In genomic region chr20:50959543-50960126, GRCh38 we compare ENCODE assay signal across 9 cellular contexts.
DNase-seq lines count a peak whose midpoint lies in the region; ATAC-seq and TF ChIP-seq lines count a peak whose summit lies in the region.
"Had no signal": no experiment of that assay in that cellular context is flagged by ENCODE, and none has a peak within 500 bp of the region (broad histone marks: within the 10 kb centered on the region; RNA-seq: fewer than 3 reads in every experiment).

No MANE protein-coding gene starts in this region.

- H3K27ac ChIP-seq in mucosa of rectum (ENCODE audit: low read depth in 2 of 2, low read length in 2 of 2), result no peak overlapping the region

- H3K4me1 Mint-ChIP-seq in stimulated activated naive CD8-positive, alpha-beta T cell treated with anti-CD3 and anti-CD28 coated beads, Interleukin-15, Interleukin-2, amounts not matched to agents 100 ng/mL and 50 ng/mL, for 24 hours (ENCODE audit: low read depth), result peaks cover 51% of the 10 kb centered on the region

- no peak for ATAC-seq in stimulated activated naive CD8-positive, alpha-beta T cell treated with anti-CD3 and anti-CD28 coated beads, Interleukin-15, Interleukin-2, amounts not matched to agents 100 U/mL and 50 U/mL, for 24 hours

- peaks cover 15 to 22% of the 10 kb centered on the region in 2 donors for H3K4me1 ChIP-seq in mucosa of rectum (ENCODE audit: control insufficient read depth in 2 of 2, insufficient read depth in 2 of 2, low read length in 2 of 2)

- H3K27me3 ChIP-seq in mucosa of rectum (ENCODE audit: control insufficient read depth in 2 of 2, insufficient read depth in 2 of 2, low read length in 2 of 2), result no peaks in the 10 kb centered on the region

- TF ChIP-seq CTCF in cardiac fibroblast (IDR thresholded peaks at IDR 0.05; ENCODE audit: low read depth, low read length), result no peak

- H3K9me3 Mint-ChIP-seq in stimulated activated naive CD8-positive, alpha-beta T cell treated with anti-CD3 and anti-CD28 coated beads, Interleukin-15, Interleukin-2, amounts not matched to agents 100 ng/mL and 50 ng/mL, for 24 hours, result no peaks in the 10 kb centered on the region

- H3K36me3 Mint-ChIP-seq in stimulated activated naive CD8-positive, alpha-beta T cell treated with anti-CD3 and anti-CD28 coated beads, Interleukin-15, Interleukin-2, amounts not matched to agents 100 ng/mL and 50 ng/mL, for 24 hours (ENCODE audit: low read depth), result peaks cover 48% of the 10 kb centered on the region

- H3K4me3 Mint-ChIP-seq in stimulated activated naive CD8-positive, alpha-beta T cell treated with anti-CD3 and anti-CD28 coated beads, Interleukin-15, Interleukin-2, amounts not matched to agents 100 ng/mL and 50 ng/mL, for 24 hours, result peak overlapping the region; percentile 95

- peak overlapping the region; percentile 99 for H3K27ac Mint-ChIP-seq in stimulated activated naive CD8-positive, alpha-beta T cell treated with anti-CD3 and anti-CD28 coated beads, Interleukin-15, Interleukin-2, amounts not matched to agents 100 ng/mL and 50 ng/mL, for 24 hours

- no peak for DNase-seq in stimulated activated naive CD8-positive, alpha-beta T cell treated with anti-CD3 and anti-CD28 coated beads, Interleukin-15, Interleukin-2, amounts not matched to agents 100 U/mL and 50 U/mL, for 24 hours
- no peak for DNase-seq in cardiac fibroblast (ENCODE audit: low read depth in 2 of 2)
- no peak for DNase-seq in anterior cingulate cortex (lab: John Stamatoyannopoulos, UW)
- DNase-seq in iPS-NIHi7 (ENCODE audit: extremely low spot score), result no peak
- no peak for DNase-seq in superior temporal gyrus (ENCODE audit: extremely low spot score)
- no peak for DNase-seq in hypothalamus (lab: John Stamatoyannopoulos, UW)
- DNase-seq: GDM1 had no signal

- H3K9me3 ChIP-seq in mucosa of rectum (ENCODE audit: control insufficient read depth in 2 of 2, low read length in 2 of 2), result no peaks in the 10 kb centered on the region

- peaks cover under 1 to 8% of the 10 kb centered on the region in 2 donors for H3K36me3 ChIP-seq in mucosa of rectum (ENCODE audit: control insufficient read depth in 2 of 2, insufficient read depth in 2 of 2, low read length in 2 of 2)

- peak overlapping the region; percentile 90 to 96 for H3K4me3 ChIP-seq in cardiac fibroblast (replicated peaks in 1 of 2; ENCODE audit: low read depth in 2 of 2, low read length in 2 of 2)
- peak overlapping the region; percentile 87 to 100 for H3K4me3 ChIP-seq in mucosa of rectum (ENCODE audit: low read length in 2 of 2)

- H3K9ac ChIP-seq in mucosa of rectum (ENCODE audit: low read depth in 1 of 2, low read length in 2 of 2), result peak overlapping the region; percentile 89 to 98

- no peaks in the 10 kb centered on the region for H3K27me3 Mint-ChIP-seq in stimulated activated naive CD8-positive, alpha-beta T cell treated with anti-CD3 and anti-CD28 coated beads, Interleukin-15, Interleukin-2, amounts not matched to agents 100 ng/mL and 50 ng/mL, for 24 hours
